10 cellular contexts compared by ENCODE assay signal in the genomic region with DNA sequence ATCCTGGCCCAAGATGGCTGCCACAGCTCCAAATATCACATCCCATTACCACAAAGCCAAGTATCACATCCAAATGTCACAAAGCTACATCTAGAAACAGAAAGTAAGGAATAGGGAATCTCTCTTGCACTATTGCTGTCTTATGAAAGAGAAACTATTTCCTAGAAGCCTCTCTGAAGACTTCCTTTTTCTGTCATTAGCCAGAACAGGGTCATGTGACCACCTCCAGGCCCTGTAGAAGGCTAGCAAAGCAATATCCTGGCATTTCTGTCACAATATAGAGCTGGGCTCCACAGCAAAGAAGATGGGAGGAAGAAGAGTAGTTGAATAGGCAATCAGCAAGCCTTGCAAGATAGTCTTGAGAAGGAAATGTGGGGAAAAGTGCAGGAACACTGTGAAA.
DNase-seq lines count a peak whose midpoint lies in the region; ATAC-seq and TF ChIP-seq lines count a peak whose summit lies in the region.
"Had no signal": no experiment of that assay in that cellular context is flagged by ENCODE, and none has a peak within 500 bp of the region (broad histone marks: within the 10 kb centered on the region; RNA-seq: fewer than 3 reads in every experiment).

No MANE protein-coding gene starts in this region.

- BruUV-seq in PC-3 (replicated peaks; lab: Mats Ljungman, UMichigan): no TSS peak

- DNase-seq in PC-3: no peak
- no peak for DNase-seq in lower lobe of right lung
- DNase-seq in heart right ventricle: no peak
- no peak for DNase-seq in cardiac septum (ENCODE audit: low spot score)
- DNase-seq in NCI-H146 (lab: John Stamatoyannopoulos, UW): no peak
- DNase-seq: CD8-positive, alpha-beta T cell; NCI-H1048 had no signal

- no peaks in the 10 kb centered on the region for H3K9me2 ChIP-seq in PC-3 (replicated peaks; ENCODE audit: low read length)

- no peak for TF ChIP-seq CTCF in PC-3 (conservative IDR thresholded peaks at IDR 0.05; ENCODE audit: low read depth, low read length)
- TF ChIP-seq CTCF in lower lobe of right lung (IDR thresholded peaks at IDR 0.05): no peak
- TF ChIP-seq CTCF in heart right ventricle (IDR thresholded peaks at IDR 0.05): no peak

- H3K4me2 ChIP-seq in PC-3 (ENCODE audit: low read length): no peak overlapping the region

- H3K4me3 ChIP-seq in PC-3 (ENCODE audit: low read length) (no peak overlapping the region), lower lobe of right lung (no peak overlapping the region), heart right ventricle (no peak overlapping the region)

- no peaks in the 10 kb centered on the region for H3K36me3 ChIP-seq in PC-3 (ENCODE audit: low read depth, low read length)
- H3K36me3 ChIP-seq in lower lobe of right lung: no peaks in the 10 kb centered on the region
- H3K36me3 ChIP-seq in heart right ventricle: no peaks in the 10 kb centered on the region

- no peaks in the 10 kb centered on the region for H4K20me1 ChIP-seq in PC-3 (ENCODE audit: low read length)

- no peaks in the 10 kb centered on the region for H3K27me3 ChIP-seq in PC-3 (ENCODE audit: low read length)
- H3K27me3 ChIP-seq in lower lobe of right lung (ENCODE audit: low read depth): no peaks in the 10 kb centered on the region
- no peaks in the 10 kb centered on the region for H3K27me3 ChIP-seq in heart right ventricle

- H3K27ac ChIP-seq in PC-3 (ENCODE audit: low read length) (peak overlapping the region; percentile 79; the same call in 1 of the 2 replicates), lower lobe of right lung (no peak overlapping the region), heart right ventricle (peak overlapping the region in 1 of 10 donors; percentile 82)

- H3K4me1 ChIP-seq in PC-3 (ENCODE audit: insufficient read depth, low read length) (peaks cover 81% of the 10 kb centered on the region), lower lobe of right lung (peaks cover 27% of the 10 kb centered on the region), heart right ventricle (peaks cover 3 to 41% (median 7%) of the 10 kb centered on the region in 9 donors)

- ATAC-seq in GM18511 (IDR thresholded peaks at IDR 0.05; ENCODE audit: unreplicated experiment) (peak; percentile 66), HG02973 (IDR thresholded peaks at IDR 0.05; ENCODE audit: unreplicated experiment) (peak; percentile 70), PC-3 (no peak), lower lobe of right lung (peak; percentile 5 to 34), HG03139 (IDR thresholded peaks at IDR 0.05; ENCODE audit: unreplicated experiment) (no peak), heart right ventricle (no peak)
- ATAC-seq: CD8-positive, alpha-beta T cell had no signal

- intact Hi-C loops in PC-3 (cut with micrococcal nuclease) (loop anchor here (2.0 kb wide), 1 partner anchor 99 kb away; the partner anchor contains the start of gene SH3TC2), lower lobe of right lung (cut with DNase I) (no loop called here), heart right ventricle (cut with DNase I) (loop anchor here in 5 of 10 donors (2.0 to 10.0 kb wide), 5 partner anchors 136 to 231 kb away; partner anchors contain the start of gene ADRB2 (in 2 of the 5)), cardiac septum (cut with DNase I) (no loop called here)

- POLR2A ChIA-PET in PC-3 (lab: Charles Lee; ENCODE audit: unreplicated experiment): interaction anchor here (0.6 to 1.1 kb wide), 2 partner anchors 32 to 138 kb away, joined by 3 read pairs; no protein-coding TSS in a partner anchor

- CTCF ChIA-PET in PC-3 (lab: Charles Lee): no interaction called here

- no peak overlapping the region for H2AFZ ChIP-seq in PC-3 (ENCODE audit: low read length)

- H3K9me3 ChIP-seq in PC-3 (ENCODE audit: low read length) (no peaks in the 10 kb centered on the region), lower lobe of right lung (no peaks in the 10 kb centered on the region), heart right ventricle (no peaks in the 10 kb centered on the region)

- H3K79me2 ChIP-seq in PC-3 (ENCODE audit: low read length): no peaks in the 10 kb centered on the region

- no peak overlapping the region for H3K9ac ChIP-seq in PC-3 (ENCODE audit: low read length)

- H3F3A ChIP-seq in PC-3 (ENCODE audit: low read length, unreplicated experiment): peaks cover 16% of the 10 kb centered on the region

Comparison
In these comparisons a context has a peak if more than half of its experiments do, and no peak if none do; other contexts are left out.
1. ATAC-seq: peak in GM18511 (single experiment), HG02973 (single experiment) and lower lobe of right lung (2 of 2); none in PC-3 (single experiment), HG03139 (single experiment) and heart right ventricle (0 of 8).